8 cellular contexts compared by ENCODE assay signal in the genomic region with DNA sequence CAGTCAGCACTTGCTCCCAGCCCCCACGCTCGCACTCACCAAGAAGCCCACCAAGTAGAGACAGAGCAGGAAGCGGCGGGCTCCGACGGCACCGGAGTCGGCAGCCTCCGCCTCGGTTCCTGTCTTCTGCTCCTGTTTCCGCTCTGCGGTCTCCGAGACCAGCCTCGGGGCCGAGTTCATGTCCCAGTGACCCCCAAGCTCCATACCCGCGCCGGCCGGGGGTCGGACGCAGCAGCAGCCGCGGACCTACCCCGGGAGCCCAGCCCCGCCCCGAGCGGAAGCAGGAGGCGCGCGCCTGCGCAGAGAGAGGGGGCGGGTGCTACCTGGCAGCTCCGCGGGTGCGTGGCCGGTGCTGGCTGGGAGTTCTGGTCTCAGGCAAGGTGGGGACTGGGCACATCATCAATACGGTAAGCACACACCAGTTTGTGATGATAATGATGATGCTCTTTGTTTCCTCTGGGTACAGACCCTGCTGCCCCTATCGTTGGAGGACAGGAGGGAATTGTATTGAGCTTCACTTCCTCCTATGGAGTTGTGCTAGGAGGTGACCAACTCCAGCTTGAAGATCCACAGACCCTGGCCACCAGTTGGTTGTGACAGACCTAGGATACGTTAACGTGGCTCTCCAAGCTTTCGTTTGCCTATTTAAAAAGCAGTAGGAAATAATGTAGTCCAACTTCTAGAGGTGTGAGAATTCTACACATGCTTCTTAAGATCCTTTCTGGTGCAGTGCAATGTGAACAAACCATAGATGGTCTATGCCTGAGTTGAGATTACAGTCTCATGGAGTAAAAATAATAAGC. TPM values are rescaled to one million over a fixed set of nuclear protein-coding genes. Genes with fewer than 3 reads are reported as not detected.
DNase-seq lines count a peak whose midpoint lies in the region; ATAC-seq and TF ChIP-seq lines count a peak whose summit lies in the region.

No MANE protein-coding gene starts in this region.

- H4K20me1 ChIP-seq in GM23338 (replicated peaks; ENCODE audit: insufficient read depth) = peaks cover 8% of the 10 kb centered on the region
- H4K20me1 ChIP-seq in Karpas-422 (ENCODE audit: insufficient read depth, low read depth, low read length) = no peaks in the 10 kb centered on the region; the same call in 1 of the 2 replicates

- H3K9ac ChIP-seq in Karpas-422 (ENCODE audit: low read length) (peak overlapping the region; percentile 86), trophoblast cell (ENCODE audit: low read length) (peak overlapping the region; percentile 71)

- no peak overlapping the region for H3K23ac ChIP-seq in trophoblast cell (ENCODE audit: low read length)

- peak overlapping the region; percentile 90 for H3K14ac ChIP-seq in trophoblast cell (ENCODE audit: low read length)

- TF ChIP-seq CTCF in GM23338 (conservative IDR thresholded peaks at IDR 0.05; ENCODE audit: low read depth in 2 of 2) (no peak), type B pancreatic cell (conservative IDR thresholded peaks at IDR 0.05) (peak; percentile 33)

- H3K4me2 ChIP-seq in GM23338 = peak overlapping the region; percentile 86
- peak overlapping the region; percentile 87 for H3K4me2 ChIP-seq in Karpas-422 (ENCODE audit: low read depth, low read length, poor library complexity, severe bottlenecking)
- H3K4me2 ChIP-seq in trophoblast cell (ENCODE audit: low read length) = peak overlapping the region; percentile 88

- peaks cover 1% of the 10 kb centered on the region; the same call in 2 of the 3 replicates for H3K36me3 Mint-ChIP-seq in GM23338 (ENCODE audit: low read depth)
- H3K36me3 Mint-ChIP-seq in activated naive CD8-positive, alpha-beta T cell = peaks cover 5% of the 10 kb centered on the region
- peaks cover 1% of the 10 kb centered on the region for H3K36me3 Mint-ChIP-seq in type B pancreatic cell

- ATAC-seq in GM23338 (peak; percentile 93), SK-N-SH treated with all-trans-retinoic acid at 6 μM for 48 hours (peak; percentile 96)

- H4K12ac ChIP-seq in trophoblast cell (ENCODE audit: low read depth, low read length) = peak overlapping the region; percentile 90

- peak overlapping the region; percentile 85 for H3K18ac ChIP-seq in trophoblast cell (ENCODE audit: low read length)

- peak overlapping the region; percentile 94 for H4K8ac ChIP-seq in trophoblast cell (ENCODE audit: low read depth, low read length)

- H3K36me3 ChIP-seq in GM23338 (ENCODE audit: insufficient read depth) (peaks cover 2% of the 10 kb centered on the region; the same call in 1 of the 2 replicates), Karpas-422 (ENCODE audit: insufficient read depth, low read length) (peaks cover 5% of the 10 kb centered on the region; the same call in 1 of the 2 replicates), trophoblast cell (ENCODE audit: control insufficient read depth in 1 of 2, insufficient read depth in 2 of 2, low read length in 2 of 2) (peaks cover 0 to 1% of the 10 kb centered on the region in 2 experiments)

- H3K4me1 ChIP-seq in GM23338 (ENCODE audit: insufficient read depth) = peaks cover 10% of the 10 kb centered on the region
- H3K4me1 ChIP-seq in Karpas-422 (ENCODE audit: low read length) = peaks cover 35% of the 10 kb centered on the region
- peaks cover 0 to 6% of the 10 kb centered on the region in 2 experiments for H3K4me1 ChIP-seq in trophoblast cell (ENCODE audit: control insufficient read depth in 1 of 2, insufficient read depth in 2 of 2, low read length in 2 of 2)

- peaks cover 19% of the 10 kb centered on the region for H3K4me1 Mint-ChIP-seq in GM23338
- H3K4me1 Mint-ChIP-seq in activated naive CD8-positive, alpha-beta T cell (ENCODE audit: low read depth) = peaks cover 45% of the 10 kb centered on the region
- peaks cover 33% of the 10 kb centered on the region for H3K4me1 Mint-ChIP-seq in type B pancreatic cell (ENCODE audit: unreplicated experiment)

- peak overlapping the region; percentile 73 for H3K4ac ChIP-seq in trophoblast cell (ENCODE audit: low read depth, low read length)

- H3K27me3 ChIP-seq in GM23338 (ENCODE audit: insufficient read depth) (no peaks in the 10 kb centered on the region), Karpas-422 (ENCODE audit: low read length) (no peaks in the 10 kb centered on the region), trophoblast cell (ENCODE audit: insufficient read depth, low read length) (no peaks in the 10 kb centered on the region)

- peak overlapping the region; percentile 89 for H4K91ac ChIP-seq in trophoblast cell (ENCODE audit: low read depth, low read length)

- peaks cover 12% of the 10 kb centered on the region for H3K27me3 Mint-ChIP-seq in GM23338 (ENCODE audit: insufficient read depth, low read depth, poor library complexity)
- no peaks in the 10 kb centered on the region for H3K27me3 Mint-ChIP-seq in activated naive CD8-positive, alpha-beta T cell
- no peaks in the 10 kb centered on the region for H3K27me3 Mint-ChIP-seq in type B pancreatic cell

- H3K9me3 ChIP-seq in Karpas-422 (ENCODE audit: low read length) = peaks cover 3% of the 10 kb centered on the region
- no peaks in the 10 kb centered on the region for H3K9me3 ChIP-seq in trophoblast cell (ENCODE audit: insufficient read depth, low read depth, low read length)

- peak overlapping the region; percentile 92 for H2BK120ac ChIP-seq in trophoblast cell (ENCODE audit: insufficient read depth, low read length, poor library complexity)

- H3K9me3 Mint-ChIP-seq in GM23338 = no peaks in the 10 kb centered on the region; the same call in 2 of the 3 replicates
- H3K9me3 Mint-ChIP-seq in activated naive CD8-positive, alpha-beta T cell (ENCODE audit: low read depth) = no peaks in the 10 kb centered on the region
- no peaks in the 10 kb centered on the region for H3K9me3 Mint-ChIP-seq in type B pancreatic cell

- H2AFZ ChIP-seq in GM23338 (peak overlapping the region; percentile 96), Karpas-422 (ENCODE audit: low read length) (peak overlapping the region; percentile 64), trophoblast cell (ENCODE audit: insufficient read depth, low read length, poor library complexity) (peak overlapping the region; percentile 99)

- no peaks in the 10 kb centered on the region for H3F3A ChIP-seq in GM23338 (replicated peaks; ENCODE audit: low read depth)

- H2AK5ac ChIP-seq in trophoblast cell (ENCODE audit: low read length) = no peak overlapping the region

- peak overlapping the region; percentile 99 for H3K4me3 Mint-ChIP-seq in GM23338
- H3K4me3 Mint-ChIP-seq in activated naive CD8-positive, alpha-beta T cell = peak overlapping the region; percentile 95
- peak overlapping the region; percentile 99 for H3K4me3 Mint-ChIP-seq in type B pancreatic cell

- H3K4me3 ChIP-seq in GM23338 (peak overlapping the region; percentile 99), Karpas-422 (ENCODE audit: low read length) (peak overlapping the region; percentile 85), trophoblast cell (ENCODE audit: low read depth, low read length) (peak overlapping the region; percentile 91)

- intact Hi-C loops in cardiac septum (cut with DNase I) = no loop called here

- no peak overlapping the region for H2BK12ac ChIP-seq in trophoblast cell (ENCODE audit: low read length)

- peaks cover 9% of the 10 kb centered on the region for H3K79me1 ChIP-seq in trophoblast cell (ENCODE audit: low read length)

- H3K27ac ChIP-seq in GM23338 (ENCODE audit: low read depth) (0 out of 2 replicates have a peak overlapping the region, but pooled peaks have one; percentile 32), Karpas-422 (ENCODE audit: low read length) (no peak overlapping the region), trophoblast cell (ENCODE audit: low read depth, low read length) (peak overlapping the region; percentile 10)

- H3K9me2 ChIP-seq in GM23338 (ENCODE audit: insufficient read depth) = no peaks in the 10 kb centered on the region
- H3K9me2 ChIP-seq in Karpas-422 (replicated peaks; ENCODE audit: insufficient read depth, low read length) = no peaks in the 10 kb centered on the region

- DNase-seq in GM03348 (ENCODE audit: low spot score) = peak; percentile 96
- peak; percentile 88 for DNase-seq in GM23338 (ENCODE audit: low spot score)
- peak; percentile 92 for DNase-seq in Karpas-422
- DNase-seq in cardiac septum (ENCODE audit: low spot score) = peak; percentile 94
- peak; percentile 64 to 89 for DNase-seq in trophoblast cell
- peak; percentile 87 for DNase-seq in type B pancreatic cell (ENCODE audit: extremely low spot score, unreplicated experiment)

- H2BK5ac ChIP-seq in trophoblast cell (ENCODE audit: low read depth, low read length, poor library complexity) = peak overlapping the region; percentile 65

- H3K27ac Mint-ChIP-seq in GM23338 (peak overlapping the region; percentile 90), type B pancreatic cell (peak overlapping the region; percentile 90)
- H3K27ac Mint-ChIP-seq in activated naive CD8-positive, alpha-beta T cell = peak overlapping the region; percentile 91

- peaks cover 47% of the 10 kb centered on the region for H3K79me2 ChIP-seq in GM23338 (replicated peaks; ENCODE audit: insufficient read depth)
- peaks cover 87% of the 10 kb centered on the region for H3K79me2 ChIP-seq in Karpas-422 (ENCODE audit: low read length)
- H3K79me2 ChIP-seq in trophoblast cell (ENCODE audit: control insufficient read depth, insufficient read depth, low read length, poor library complexity) = peaks cover 8% of the 10 kb centered on the region

- no CpG with 5 or more reads among the region's 41 CpGs for WGBS in trophoblast cell (ENCODE audit: extremely low coverage, insufficient coverage, insufficient read length)

TF ChIP-seq in GM23338, 12 proteins besides CTCF, POLR2A, EP300 and RAD21 (continues in another document):
- TF ChIP-seq JUNB (IDR thresholded peaks at IDR 0.05; ENCODE audit: unreplicated experiment) (no peak), EZH2phosphoT487 (IDR thresholded peaks at IDR 0.05; ENCODE audit: unreplicated experiment) (no peak), ZNF331 (CRISPR knock-in tag; IDR thresholded peaks at IDR 0.05; ENCODE audit: low read depth) (no peak), NANOG (IDR thresholded peaks at IDR 0.05; ENCODE audit: borderline replicate concordance) (no peak)

TF ChIP-seq in SK-N-SH treated with all-trans-retinoic acid at 6 μM for 48 hours, 23 proteins besides CTCF, POLR2A, EP300 and RAD21 (continues in another document):
- no peak for TF ChIP-seq CSDC2 (CRISPR knock-in tag; IDR thresholded peaks at IDR 0.05)
- no peak for TF ChIP-seq ZNF565 (CRISPR knock-in tag; conservative IDR thresholded peaks at IDR 0.05; ENCODE audit: low read depth)
- TF ChIP-seq TOX (CRISPR knock-in tag; IDR thresholded peaks at IDR 0.05; ENCODE audit: borderline replicate concordance) = no peak
- TF ChIP-seq GLIS3 (CRISPR knock-in tag; IDR thresholded peaks at IDR 0.05) = no peak
- no peak for TF ChIP-seq ZC3H10 (CRISPR knock-in tag; IDR thresholded peaks at IDR 0.05)
- TF ChIP-seq ZFP3 (CRISPR knock-in tag; IDR thresholded peaks at IDR 0.05) = no peak
- TF ChIP-seq RARB (CRISPR knock-in tag; IDR thresholded peaks at IDR 0.05) = no peak
- TF ChIP-seq ZNF70 (CRISPR knock-in tag; IDR thresholded peaks at IDR 0.05) = no peak

RNA-seq across cellular contexts. Expression of a gene that starts 25.0 kb away (rescaled TPM):
- 6.2 and 7.2 TPM in 2 replicates for total RNA-seq in GM23338 (2014; rRNA removed; shearing (Covaris generic))
- 2.9 and 5.2 TPM in 2 replicates for polyA plus RNA-seq in GM23338 (2016; fragmentation: Nextera tagmentation; extraction: Ambion mirVana)
- 6.1 and 26.5 TPM in 2 replicates for total RNA-seq in Karpas-422 (2014; rRNA removed; shearing (Covaris generic); ENCODE audit: low replicate concordance)
- total RNA-seq in cardiac septum (135 TPM), type B pancreatic cell (ENCODE audit: low replicate concordance) (4.2 and 5.8 TPM in 2 replicates)
- polyA plus RNA-seq in trophoblast cell (2013) = 2.7 and 3.2 TPM in 2 replicates
